8 cellular contexts compared by ENCODE assay signal in genomic region chr10:70903262-70903921, GRCh38. TPM values are rescaled to one million over a fixed set of nuclear protein-coding genes. Genes with fewer than 3 reads are reported as not detected.
A peak's percentile ranks its signal among the peaks of the same experiment; 100 is the strongest.
DNase-seq lines count a peak whose midpoint lies in the region; ATAC-seq, FAIRE-seq and TF ChIP-seq lines count a peak whose summit lies in the region.

No MANE protein-coding gene starts in this region.

- no peaks in the 10 kb centered on the region for H3K36me3 Mint-ChIP-seq in CD14-positive monocyte

- intact Hi-C loops in CD14-positive monocyte (cut with micrococcal nuclease) (no loop called here), breast epithelium (cut with DNase I; ENCODE audit: low total_unique reads) (no loop called here)

- H3K27ac ChIP-seq in Peyer's patch (no peak overlapping the region), breast epithelium (no peak overlapping the region)

- TF ChIP-seq CTCF in CD14-positive monocyte (IDR thresholded peaks at IDR 0.05) (peak; percentile 88), Peyer's patch (IDR thresholded peaks at IDR 0.05) (peak; percentile 28 to 79 (median 72)), breast epithelium (IDR thresholded peaks at IDR 0.05) (peak; percentile 71 to 80 (median 76))

- H3K27ac Mint-ChIP-seq in CD14-positive monocyte: no peak overlapping the region

- TF ChIP-seq POLR2A in Peyer's patch (IDR thresholded peaks at IDR 0.05) (no peak), breast epithelium (IDR thresholded peaks at IDR 0.05) (no peak)

- H3K27me3 Mint-ChIP-seq in CD14-positive monocyte (ENCODE audit: low read depth in 3 of 3): peaks cover 5 to 13% (median 5%) of the 10 kb centered on the region in 3 donors

- H3K4me3 ChIP-seq in Peyer's patch (no peak overlapping the region), breast epithelium (no peak overlapping the region)

- H3K4me1 ChIP-seq in Peyer's patch (peaks cover 0 to 21% (median 0%) of the 10 kb centered on the region in 4 donors), breast epithelium (no peaks in the 10 kb centered on the region)

- H3K9me3 ChIP-seq in Peyer's patch (no peaks in the 10 kb centered on the region), breast epithelium (no peaks in the 10 kb centered on the region)

- H3K27me3 ChIP-seq in Peyer's patch (no peaks in the 10 kb centered on the region), breast epithelium (no peaks in the 10 kb centered on the region)

- H3K36me3 ChIP-seq in Peyer's patch: no peaks in the 10 kb centered on the region
- no peaks in the 10 kb centered on the region for H3K36me3 ChIP-seq in breast epithelium

- peak; percentile 80 for FAIRE-seq in GM19239 (lab: Jason Lieb, UNC)

- DNase-seq in CD14-positive monocyte (ENCODE audit: low spot score) (no peak), GM19239 (ENCODE audit: insufficient read length, low spot score) (peak; percentile 50), Peyer's patch (peak; percentile 21 to 71 (median 63)), breast epithelium (ENCODE audit: low spot score in 2 of 2) (peak; percentile 37 to 72), islet precursor cell (peak; percentile 84), T1000 (lab: John Stamatoyannopoulos, UW) (no peak)
- peak; percentile 20 for DNase-seq in stimulated activated CD4-positive, alpha-beta T cell treated with anti-CD3 and anti-CD28 coated beads, Interleukin-4, amount 100 ng/mL, for 1 hour

- ATAC-seq in HG03469 (IDR thresholded peaks at IDR 0.05; ENCODE audit: unreplicated experiment): no peak

- H3K9me3 Mint-ChIP-seq in CD14-positive monocyte: no peaks in the 10 kb centered on the region

- no peak overlapping the region for H3K4me3 Mint-ChIP-seq in CD14-positive monocyte

- H3K4me1 Mint-ChIP-seq in CD14-positive monocyte: no peaks in the 10 kb centered on the region

RNA-seq across cellular contexts. Expression of gene PCBD1, which starts 15.0 kb away (rescaled TPM):
- 10 to 100 TPM; 21.3 to 28.3 TPM for polyA plus RNA-seq in CD14-positive monocyte
- 10 to 100 TPM; 38.8 to 63.5 (median 55.9) TPM for total RNA-seq in Peyer's patch
- total RNA-seq in breast epithelium: 10 to 100 TPM; 52.4 to 93.9 (median 66.6) TPM

Comparison
In these comparisons a context has a peak if more than half of its experiments do, and no peak if none do; other contexts are left out.
1. DNase-seq: peak in GM19239 (single experiment), Peyer's patch (3 of 3), breast epithelium (2 of 2), islet precursor cell (single experiment) and stimulated activated CD4-positive, alpha-beta T cell treated with anti-CD3 and anti-CD28 coated beads, Interleukin-4, amount 100 ng/mL, for 1 hour (single experiment); none in CD14-positive monocyte (single experiment) and T1000 (single experiment).
2. Peak in every context shown above with its lines, with median percentiles within 50 percentile points of each other: CTCF ChIP-seq.